ENCODE assay signal across 25 cellular contexts in the genomic region with DNA sequence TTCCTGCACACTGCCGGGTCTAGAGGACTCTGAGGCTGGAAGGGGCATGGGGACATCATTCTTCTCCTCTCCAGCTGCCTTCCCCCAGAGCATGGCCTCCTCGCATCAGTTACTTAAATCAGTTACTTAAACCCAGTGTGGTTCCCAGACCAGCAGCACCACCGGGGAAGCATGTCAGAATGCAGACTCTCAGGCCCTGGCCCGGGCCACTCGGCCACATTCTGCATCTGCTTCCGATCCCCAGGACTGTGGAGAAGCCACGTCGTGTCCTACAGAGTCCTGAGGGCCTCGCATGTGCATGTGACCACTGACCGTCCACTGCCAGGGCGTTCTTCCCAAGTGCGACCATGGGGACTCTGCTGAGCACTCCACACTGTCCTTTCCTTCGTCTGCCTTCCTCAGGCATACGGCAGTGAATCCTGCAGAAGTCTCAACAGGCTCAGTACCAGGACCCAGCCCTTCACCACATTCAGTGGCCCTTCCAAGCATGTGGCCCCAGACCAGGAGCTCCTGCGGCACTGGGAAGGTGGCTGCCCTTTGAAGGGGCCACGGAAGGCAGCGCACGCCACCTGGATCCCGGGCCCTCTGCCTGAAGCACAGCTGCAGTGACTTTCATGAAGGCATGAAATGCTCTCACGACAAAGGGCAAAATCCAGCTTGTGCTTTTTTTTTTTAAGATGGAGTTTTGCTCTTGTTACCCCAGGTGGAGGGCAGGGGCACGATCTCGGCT.
"Had no signal": no experiment of that assay in that cellular context is flagged by ENCODE, and none has a peak within 500 bp of the region (broad histone marks: within the 10 kb centered on the region; RNA-seq: fewer than 3 reads in every experiment).

No MANE protein-coding gene starts in this region.

- H3K4me2 ChIP-seq: neural progenitor cell had no signal

- H3K9ac ChIP-seq: neural progenitor cell, parathyroid adenoma had no signal

- DNase-seq: head of caudate nucleus; hypothalamus; immature natural killer cell; mesendoderm; naive B cell; natural killer cell; nephron progenitor cell; sigmoid colon; small intestine; spleen; stimulated activated CD4-positive, alpha-beta T cell treated with anti-CD3 and anti-CD28 coated beads, Interleukin-4, amount 100 ng/mL, for 24 hours; stimulated activated naive CD4-positive, alpha-beta T cell; tibial artery; trophoblast cell; upper lobe of right lung had no signal

- ATAC-seq: left lobe of liver; natural killer cell; stimulated activated effector memory CD8-positive, alpha-beta T cell treated with anti-CD3 and anti-CD28 coated beads, Interleukin-12 subunit alpha, Interleukin-12 subunit beta, amount 100 ng/mL, for 72 hours; upper lobe of right lung had no signal

- H2AFZ ChIP-seq: neural progenitor cell, parathyroid adenoma had no signal

- FAIRE-seq: islet of Langerhans, small intestine, urothelium cell line had no signal

- H3K36me3 ChIP-seq: neural progenitor cell, sigmoid colon, spleen, suprapubic skin, thoracic aorta, tibial artery, upper lobe of right lung had no signal

- H3K27me3 ChIP-seq: neural progenitor cell, sigmoid colon, spleen, suprapubic skin, tibial artery, upper lobe of right lung had no signal

- H3K79me2 ChIP-seq: parathyroid adenoma had no signal

- H3K4me1 ChIP-seq: spleen had no signal

- H3K9me3 ChIP-seq: psoas muscle, sigmoid colon, spleen, suprapubic skin, thoracic aorta, tibial artery, upper lobe of right lung had no signal

- H3K4me3 ChIP-seq: lung, neural progenitor cell, psoas muscle, sigmoid colon, spleen, suprapubic skin, thoracic aorta, tibial artery, upper lobe of right lung had no signal

- H3K27ac ChIP-seq: neural progenitor cell, parathyroid adenoma, psoas muscle, sigmoid colon, spleen, suprapubic skin, thoracic aorta, tibial artery, upper lobe of right lung had no signal
